In the genomic region with DNA sequence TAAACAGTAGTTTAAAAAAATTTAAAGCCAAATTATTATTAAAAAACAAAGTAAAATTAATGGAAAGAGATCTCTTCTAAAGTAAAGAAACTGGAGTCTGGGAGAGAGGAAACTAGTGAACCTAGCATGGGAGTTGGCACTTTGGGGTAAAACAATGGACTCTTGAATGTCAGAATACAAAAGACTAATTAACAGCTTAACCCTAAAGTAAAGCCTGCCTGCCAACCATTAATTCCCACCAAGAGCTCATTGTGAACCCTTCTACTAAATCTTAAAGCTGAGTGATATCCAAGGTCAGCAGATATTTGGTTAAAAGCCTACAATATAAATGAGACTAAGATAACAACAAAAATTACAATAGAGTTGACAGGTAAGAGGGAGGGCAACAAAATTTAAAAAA, we compare ENCODE assay signal across 20 cellular contexts. TPM values are rescaled to one million over a fixed set of nuclear protein-coding genes. Genes with fewer than 3 reads are reported as not detected.
DNase-seq lines count a peak whose midpoint lies in the region; ATAC-seq, FAIRE-seq and TF ChIP-seq lines count a peak whose summit lies in the region.
"Had no signal": no experiment of that assay in that cellular context is flagged by ENCODE, and none has a peak within 500 bp of the region (broad histone marks: within the 10 kb centered on the region; RNA-seq: fewer than 3 reads in every experiment).

No MANE protein-coding gene starts in this region.

- no peaks in the 10 kb centered on the region for H3F3A ChIP-seq in GM23338 (replicated peaks; ENCODE audit: low read depth)

- H3K36me3 ChIP-seq in GM23338 (ENCODE audit: insufficient read depth) = no peaks in the 10 kb centered on the region; the same call in 1 of the 2 replicates

- H3K9me3 Mint-ChIP-seq in GM23338 (peaks cover under 1% of the 10 kb centered on the region; the same call in 1 of the 3 replicates), WTC11 (no peaks in the 10 kb centered on the region)
- H3K9me3 Mint-ChIP-seq in effector memory CD8-positive, alpha-beta T cell = peaks cover 0 to 4% of the 10 kb centered on the region in 2 donors
- H3K9me3 Mint-ChIP-seq: HFFc6 had no signal

- ATAC-seq in GM23338 = peak; percentile 87
- ATAC-seq in WTC11 = 0 out of 2 replicates have a peak, but pooled peaks have one; percentile 30
- ATAC-seq in esophagus mucosa = no peak
- ATAC-seq in HG03280 (IDR thresholded peaks at IDR 0.05; ENCODE audit: unreplicated experiment) = no peak
- ATAC-seq in effector memory CD8-positive, alpha-beta T cell (replicated peaks) = no peak
- ATAC-seq: HCT116, HepG2 had no signal

- DNase-seq in GM23338 (ENCODE audit: low spot score) = no peak
- DNase-seq in WTC11 (ENCODE audit: low spot score) = no peak
- DNase-seq in iPS-NIHi11 (ENCODE audit: low spot score) = peak; percentile 42
- DNase-seq in pons (ENCODE audit: low spot score) = peak; percentile 69
- DNase-seq in frontal cortex (ENCODE audit: low spot score in 2 of 2) = no peak
- DNase-seq in effector memory CD8-positive, alpha-beta T cell = no peak
- DNase-seq: 8988T; CD4-positive, alpha-beta memory T cell; DMS79 treated with DMSO at 0.1 percent for 48 hours; GF-D8; HFFc6 had no signal

- TF ChIP-seq CTCF in GM23338 (conservative IDR thresholded peaks at IDR 0.05; ENCODE audit: low read depth in 2 of 2) (no peak), WTC11 (IDR thresholded peaks at IDR 0.05) (no peak)

- POLR2A ChIA-PET in WTC11 (lab: Charles Lee) = no interaction called here

- H3K36me3 Mint-ChIP-seq in GM23338 (ENCODE audit: low read depth) (no peaks in the 10 kb centered on the region; the same call in 1 of the 3 replicates), WTC11 (no peaks in the 10 kb centered on the region)
- H3K36me3 Mint-ChIP-seq in effector memory CD8-positive, alpha-beta T cell (ENCODE audit: insufficient read depth) = peaks cover 21% of the 10 kb centered on the region

- no peaks in the 10 kb centered on the region for H3K9me2 ChIP-seq in GM23338 (ENCODE audit: insufficient read depth)

- no peak overlapping the region for H3K27ac ChIP-seq in GM23338 (ENCODE audit: low read depth)
- H3K27ac ChIP-seq: BLaER1 had no signal

- no peak for FAIRE-seq in frontal cortex (lab: Jason Lieb, UNC)
- FAIRE-seq: H54, HepG2, HTR-8/SVneo had no signal

- peaks cover 98% of the 10 kb centered on the region for H3K79me2 ChIP-seq in GM23338 (replicated peaks; ENCODE audit: insufficient read depth)

- H3K27me3 Mint-ChIP-seq in GM23338 (ENCODE audit: insufficient read depth, low read depth, poor library complexity) = peaks cover 4% of the 10 kb centered on the region
- no peaks in the 10 kb centered on the region for H3K27me3 Mint-ChIP-seq in WTC11 (ENCODE audit: low read depth)
- no peaks in the 10 kb centered on the region for H3K27me3 Mint-ChIP-seq in effector memory CD8-positive, alpha-beta T cell
- H3K27me3 Mint-ChIP-seq: CD4-positive, alpha-beta memory T cell; IgD-negative memory B cell had no signal

- no peak overlapping the region for H2AFZ ChIP-seq in GM23338

- no peaks in the 10 kb centered on the region; the same call in none of the 2 replicates for H4K20me1 ChIP-seq in GM23338 (replicated peaks; ENCODE audit: insufficient read depth)

- H3K4me1 Mint-ChIP-seq in GM23338 (peaks cover 16% of the 10 kb centered on the region), WTC11 (peaks cover 24% of the 10 kb centered on the region)
- peaks cover 34 to 44% of the 10 kb centered on the region in 2 donors for H3K4me1 Mint-ChIP-seq in effector memory CD8-positive, alpha-beta T cell (ENCODE audit: low read depth in 2 of 2)

- H3K4me3 Mint-ChIP-seq in GM23338 = no peak overlapping the region
- H3K4me3 Mint-ChIP-seq in WTC11 = no peak overlapping the region
- H3K4me3 Mint-ChIP-seq in effector memory CD8-positive, alpha-beta T cell = no peak overlapping the region
- H3K4me3 Mint-ChIP-seq: CD14-positive monocyte, HFFc6 had no signal

- CTCF ChIA-PET in WTC11 (lab: Charles Lee) = no interaction called here

- peak overlapping the region; percentile 8; the same call in 1 of the 2 replicates for H3K4me2 ChIP-seq in GM23338
- H3K4me2 ChIP-seq: BLaER1 had no signal

- H3K4me3 ChIP-seq in GM23338 = no peak overlapping the region
- H3K4me3 ChIP-seq: BLaER1 had no signal

- peaks cover 3% of the 10 kb centered on the region; the same call in 1 of the 2 replicates for H3K4me1 ChIP-seq in GM23338 (ENCODE audit: insufficient read depth)
- H3K4me1 ChIP-seq: BLaER1 had no signal

- no peaks in the 10 kb centered on the region for H3K27me3 ChIP-seq in GM23338 (ENCODE audit: insufficient read depth)
- H3K27me3 ChIP-seq: BLaER1 had no signal

- H3K27ac Mint-ChIP-seq in GM23338 (no peak overlapping the region), WTC11 (no peak overlapping the region)
- no peak overlapping the region for H3K27ac Mint-ChIP-seq in effector memory CD8-positive, alpha-beta T cell
- H3K27ac Mint-ChIP-seq: HFFc6, IgD-negative memory B cell had no signal

TF ChIP-seq in GM23338, 12 proteins besides CTCF, POLR2A, EP300 and RAD21:
- TF ChIP-seq ETS1 (IDR thresholded peaks at IDR 0.05) (no peak), JUNB (IDR thresholded peaks at IDR 0.05; ENCODE audit: unreplicated experiment) (no peak), ZNF331 (CRISPR knock-in tag; IDR thresholded peaks at IDR 0.05; ENCODE audit: low read depth) (no peak), ZNF114 (CRISPR knock-in tag; IDR thresholded peaks at IDR 0.05) (no peak), NANOG (IDR thresholded peaks at IDR 0.05; ENCODE audit: borderline replicate concordance) (no peak), EZH2phosphoT487 (IDR thresholded peaks at IDR 0.05; ENCODE audit: unreplicated experiment) (no peak), STAT1 (IDR thresholded peaks at IDR 0.05; ENCODE audit: unreplicated experiment) (no peak), CREB1 (CRISPR knock-in tag; IDR thresholded peaks at IDR 0.05; ENCODE audit: low read depth) (no peak)

TF ChIP-seq in WTC11, 78 proteins besides CTCF, POLR2A, EP300 and RAD21:
- TF ChIP-seq, protein P1, sequence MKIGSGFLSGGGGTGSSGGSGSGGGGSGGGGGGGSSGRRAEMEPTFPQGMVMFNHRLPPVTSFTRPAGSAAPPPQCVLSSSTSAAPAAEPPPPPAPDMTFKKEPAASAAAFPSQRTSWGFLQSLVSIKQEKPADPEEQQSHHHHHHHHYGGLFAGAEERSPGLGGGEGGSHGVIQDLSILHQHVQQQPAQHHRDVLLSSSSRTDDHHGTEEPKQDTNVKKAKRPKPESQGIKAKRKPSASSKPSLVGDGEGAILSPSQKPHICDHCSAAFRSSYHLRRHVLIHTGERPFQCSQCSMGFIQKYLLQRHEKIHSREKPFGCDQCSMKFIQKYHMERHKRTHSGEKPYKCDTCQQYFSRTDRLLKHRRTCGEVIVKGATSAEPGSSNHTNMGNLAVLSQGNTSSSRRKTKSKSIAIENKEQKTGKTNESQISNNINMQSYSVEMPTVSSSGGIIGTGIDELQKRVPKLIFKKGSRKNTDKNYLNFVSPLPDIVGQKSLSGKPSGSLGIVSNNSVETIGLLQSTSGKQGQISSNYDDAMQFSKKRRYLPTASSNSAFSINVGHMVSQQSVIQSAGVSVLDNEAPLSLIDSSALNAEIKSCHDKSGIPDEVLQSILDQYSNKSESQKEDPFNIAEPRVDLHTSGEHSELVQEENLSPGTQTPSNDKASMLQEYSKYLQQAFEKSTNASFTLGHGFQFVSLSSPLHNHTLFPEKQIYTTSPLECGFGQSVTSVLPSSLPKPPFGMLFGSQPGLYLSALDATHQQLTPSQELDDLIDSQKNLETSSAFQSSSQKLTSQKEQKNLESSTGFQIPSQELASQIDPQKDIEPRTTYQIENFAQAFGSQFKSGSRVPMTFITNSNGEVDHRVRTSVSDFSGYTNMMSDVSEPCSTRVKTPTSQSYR (CRISPR knock-in tag; IDR thresholded peaks at IDR 0.05) = no peak
- TF ChIP-seq ESRRA (CRISPR knock-in tag; IDR thresholded peaks at IDR 0.05; ENCODE audit: borderline replicate concordance) (no peak), FOXJ3 (CRISPR knock-in tag; IDR thresholded peaks at IDR 0.05; ENCODE audit: borderline replicate concordance) (no peak)
TF ChIP-seq in WTC11: peak in this region for 0.

RNA-seq across cellular contexts. Expression of gene KMT2C, which starts 36.5 kb away (rescaled TPM):
- total RNA-seq in GM23338 (2014; rRNA removed; shearing (Covaris generic)) = 29.9 and 39.0 TPM in 2 replicates
- 9.1 and 11.4 TPM in 2 replicates for polyA plus RNA-seq in GM23338 (2016; fragmentation: Nextera tagmentation; extraction: Ambion mirVana)
- total RNA-seq in WTC11 (2021) (38.9 to 45.4 TPM (median 40.8 TPM) in 3 replicates), frontal cortex (55.0 TPM), esophagus mucosa (48.2 TPM)

Comparison
In these comparisons a context has a peak if more than half of its experiments do, and no peak if none do; other contexts are left out.
1. ATAC-seq: peak in GM23338 (single experiment) and WTC11 (single experiment); none in esophagus mucosa (single experiment), HG03280 (single experiment) and effector memory CD8-positive, alpha-beta T cell (single experiment).
2. DNase-seq: peak in iPS-NIHi11 (single experiment) and pons (single experiment); none in GM23338 (single experiment), WTC11 (single experiment), frontal cortex (0 of 2) and effector memory CD8-positive, alpha-beta T cell (0 of 3).